2 cellular contexts compared by ENCODE assay signal in genomic region chr11:77789731-77790476, GRCh38.
TF ChIP-seq lines count a peak whose summit lies in the region.

No MANE protein-coding gene starts in this region.

TF ChIP-seq in A549, 52 proteins besides CTCF, POLR2A, EP300 and RAD21:
- TF ChIP-seq CHD2 (IDR thresholded peaks at IDR 0.05; ENCODE audit: low read length, partially characterized antibody) (no peak), ZNF302 (CRISPR knock-in tag; IDR thresholded peaks at IDR 0.05) (no peak), RNF2 (IDR thresholded peaks at IDR 0.05; ENCODE audit: borderline replicate concordance, low read depth) (no peak), PBX3 (IDR thresholded peaks at IDR 0.05) (no peak), ZC3H11A (IDR thresholded peaks at IDR 0.05) (no peak), RFX5 (IDR thresholded peaks at IDR 0.05) (no peak), BHLHE40 (IDR thresholded peaks at IDR 0.05; ENCODE audit: low read depth, low read length) (no peak)
- TF ChIP-seq, protein P1, sequence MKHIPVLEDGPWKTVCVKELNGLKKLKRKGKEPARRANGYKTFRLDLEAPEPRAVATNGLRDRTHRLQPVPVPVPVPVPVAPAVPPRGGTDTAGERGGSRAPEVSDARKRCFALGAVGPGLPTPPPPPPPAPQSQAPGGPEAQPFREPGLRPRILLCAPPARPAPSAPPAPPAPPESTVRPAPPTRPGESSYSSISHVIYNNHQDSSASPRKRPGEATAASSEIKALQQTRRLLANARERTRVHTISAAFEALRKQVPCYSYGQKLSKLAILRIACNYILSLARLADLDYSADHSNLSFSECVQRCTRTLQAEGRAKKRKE (CRISPR knock-in tag; IDR thresholded peaks at IDR 0.05; ENCODE audit: low read depth), result no peak

TF ChIP-seq in WTC11, 78 proteins besides CTCF, POLR2A, EP300 and RAD21:
- TF ChIP-seq ATF1 (CRISPR knock-in tag; IDR thresholded peaks at IDR 0.05), result no peak
- no peak for TF ChIP-seq ARID4B (CRISPR knock-in tag; IDR thresholded peaks at IDR 0.05; ENCODE audit: borderline replicate concordance)
- TF ChIP-seq, protein P2, sequence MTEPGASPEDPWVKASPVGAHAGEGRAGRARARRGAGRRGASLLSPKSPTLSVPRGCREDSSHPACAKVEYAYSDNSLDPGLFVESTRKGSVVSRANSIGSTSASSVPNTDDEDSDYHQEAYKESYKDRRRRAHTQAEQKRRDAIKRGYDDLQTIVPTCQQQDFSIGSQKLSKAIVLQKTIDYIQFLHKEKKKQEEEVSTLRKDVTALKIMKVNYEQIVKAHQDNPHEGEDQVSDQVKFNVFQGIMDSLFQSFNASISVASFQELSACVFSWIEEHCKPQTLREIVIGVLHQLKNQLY (CRISPR knock-in tag; IDR thresholded peaks at IDR 0.05), result no peak
- no peak for TF ChIP-seq TEAD1 (CRISPR knock-in tag; IDR thresholded peaks at IDR 0.05)
- TF ChIP-seq FOXP1 (CRISPR knock-in tag; IDR thresholded peaks at IDR 0.05; ENCODE audit: borderline replicate concordance), result peak; percentile 14; the same call in 1 of the 2 replicates
